Comparison of ENCODE assay signal across 13 cellular contexts in genomic region chr2:180970052-180970451, GRCh38. TPM values are rescaled to one million over a fixed set of nuclear protein-coding genes. Genes with fewer than 3 reads are reported as not detected.
DNase-seq lines count a peak whose midpoint lies in the region; TF ChIP-seq lines count a peak whose summit lies in the region.
"Had no signal": no experiment of that assay in that cellular context is flagged by ENCODE, and none has a peak within 500 bp of the region (broad histone marks: within the 10 kb centered on the region; RNA-seq: fewer than 3 reads in every experiment).

No MANE protein-coding gene starts in this region.

- no peaks in the 10 kb centered on the region for H3K79me2 ChIP-seq in osteoblast (ENCODE audit: insufficient read depth, low read length)

- no peaks in the 10 kb centered on the region for H3K9me3 ChIP-seq in osteoblast (ENCODE audit: low read depth, low read length)

- H3K27ac ChIP-seq in osteoblast (ENCODE audit: low read depth, low read length) (no peak overlapping the region), substantia nigra (ENCODE audit: low read depth, low read length, poor library complexity, severe bottlenecking) (no peak overlapping the region)
- H3K27ac ChIP-seq: RWPE1 had no signal

- no peak overlapping the region for H3K4me3 ChIP-seq in LNCaP clone FGC (ENCODE audit: low read depth, low read length)
- no peak overlapping the region for H3K4me3 ChIP-seq in osteoblast (ENCODE audit: insufficient read depth, low read length)

- no peak for TF ChIP-seq CTCF in LNCaP clone FGC (IDR thresholded peaks at IDR 0.05; ENCODE audit: control insufficient read depth, extremely low read depth, insufficient read depth)
- TF ChIP-seq CTCF in osteoblast (IDR thresholded peaks at IDR 0.05; ENCODE audit: extremely low read depth, low read depth, low read length): no peak

- no peaks in the 10 kb centered on the region for H3K4me1 ChIP-seq in osteoblast (ENCODE audit: insufficient read depth, low read length)

- no peak overlapping the region for H2AFZ ChIP-seq in osteoblast (ENCODE audit: low read length)

- DNase-seq in NCI-H82 (lab: John Stamatoyannopoulos, UW): peak; percentile 35
- no peak for DNase-seq in NCI-H82 treated with DMSO at 0.1 percent for 48 hours (lab: John Stamatoyannopoulos, UW; ENCODE audit: unreplicated experiment)
- DNase-seq in LNCaP clone FGC (ENCODE audit: low read depth): peak; percentile 92
- DNase-seq in NCI-H524 treated with DMSO at 0.1 percent for 48 hours (lab: John Stamatoyannopoulos, UW): peak; percentile 42
- DNase-seq in osteoblast (ENCODE audit: insufficient read length, low spot score, missing footprints): peak; percentile 58
- DNase-seq in activated naive CD4-positive, alpha-beta T cell (lab: John Stamatoyannopoulos, UW): no peak
- DNase-seq in hypothalamus (lab: John Stamatoyannopoulos, UW): no peak
- DNase-seq in substantia nigra (lab: John Stamatoyannopoulos, UW): no peak
- DNase-seq: C1 segment of cervical spinal cord, NCI-H1105 treated with DMSO at 0.1 percent for 48 hours, NCI-H2081 treated with DMSO at 0.1 percent for 48 hours, NCI-H446 treated with DMSO at 0.1 percent for 48 hours had no signal

- H3K36me3 ChIP-seq in osteoblast (ENCODE audit: insufficient read depth, low read length): no peaks in the 10 kb centered on the region

- H4K20me1 ChIP-seq in osteoblast (ENCODE audit: insufficient read depth, low read length): no peaks in the 10 kb centered on the region

- no peak overlapping the region for H3K4me2 ChIP-seq in osteoblast (ENCODE audit: insufficient read depth, low read length)

- H3K27me3 ChIP-seq in osteoblast (ENCODE audit: insufficient read depth, low read length): no peaks in the 10 kb centered on the region

RNA-seq across cellular contexts. Expression of gene UBE2E3, which starts 10.4 kb away (rescaled TPM):
- 58.3 and 71.9 TPM in 2 replicates for total RNA-seq in osteoblast

Comparison
In these comparisons a context has a peak if more than half of its experiments do, and no peak if none do; other contexts are left out.
1. DNase-seq: peak in NCI-H82 (single experiment), LNCaP clone FGC (single experiment), NCI-H524 treated with DMSO at 0.1 percent for 48 hours (single experiment) and osteoblast (single experiment); none in NCI-H82 treated with DMSO at 0.1 percent for 48 hours (single experiment), activated naive CD4-positive, alpha-beta T cell (0 of 4), hypothalamus (0 of 51) and substantia nigra (0 of 49).